Comparison of ENCODE assay signal across 19 cellular contexts in genomic region chr19:55147408-55148251, GRCh38. TPM values are rescaled to one million over a fixed set of nuclear protein-coding genes. Genes with fewer than 3 reads are reported as not detected.
DNase-seq lines count a peak whose midpoint lies in the region; FAIRE-seq and TF ChIP-seq lines count a peak whose summit lies in the region.
"Had no signal": no experiment of that assay in that cellular context is flagged by ENCODE, and none has a peak within 500 bp of the region (broad histone marks: within the 10 kb centered on the region; RNA-seq: fewer than 3 reads in every experiment).

No MANE protein-coding gene starts in this region.

- peak overlapping the region; percentile 43 for H2BK120ac ChIP-seq in H1 (replicated peaks; ENCODE audit: low read depth, low read length)

- peak overlapping the region; percentile 51 for H4K91ac ChIP-seq in H1 (replicated peaks; ENCODE audit: insufficient read length, low read length)

- WGBS in H1 (ENCODE audit: extremely low coverage in 1 of 2, insufficient coverage in 1 of 2, insufficient read length in 1 of 2, insufficient replicate concordance in 2 of 2, low coverage in 1 of 2, low lambda C conversion rate in 2 of 2, missing lambda C conversion rate in 1 of 2), 2 experiments = 44% methylated on average over 2 of the region's 9 CpGs; no CpG with 5 or more reads in 1 of the 2 experiments

- in situ Hi-C loops in ACHN (cut with HindIII; ENCODE audit: low pct_ligation_motif_present, low pct_unique_long_range_greater_than_20kb, low sequenced_read_pairs) = no loop called here

- TF ChIP-seq EP300 in H1 (IDR thresholded peaks at IDR 0.05; ENCODE audit: borderline replicate concordance in 1 of 2, low read depth in 2 of 2, low read length in 2 of 2) = no peak

- no peaks in the 10 kb centered on the region for H3K79me2 ChIP-seq in H1 (ENCODE audit: control insufficient read depth in 1 of 2, insufficient read depth in 2 of 2, low read length in 2 of 2)

- no peak overlapping the region for H3K9ac ChIP-seq in H1 (replicated peaks in 1 of 4; ENCODE audit: extremely low read depth in 1 of 4, low read depth in 3 of 4, low read length in 3 of 4)

- no peak overlapping the region for H2AFZ ChIP-seq in H1 (ENCODE audit: low read length)

- no peak for FAIRE-seq in H1 (lab: Jason Lieb, UNC)

- peak overlapping the region; percentile 68 to 70 for H3K4me2 ChIP-seq in H1 (ENCODE audit: insufficient read depth in 1 of 2, low read depth in 2 of 2, low read length in 2 of 2)

- CTCF ChIA-PET in H1 (lab: Charles Lee; ENCODE audit: partially characterized antibody) = interaction anchor here (0.6 to 3.4 kb wide), 16 partner anchors 9 to 485 kb away, joined by 3 to 40 read pairs (median 4); partner anchors contain the start of genes DNAAF3, PPP1R12C and TNNI3

- DNase-seq in NCI-H524 (lab: John Stamatoyannopoulos, UW) = peak; percentile 55 to 78
- no peak for DNase-seq in NCI-H524 treated with DMSO at 0.1 percent for 48 hours (lab: John Stamatoyannopoulos, UW)
- DNase-seq in NCI-H2227 (lab: John Stamatoyannopoulos, UW; ENCODE audit: unreplicated experiment) = peak; percentile 56
- DNase-seq in H1 (ENCODE audit: low read depth in 1 of 2, low spot score in 2 of 2) = peak in 1 of 2 experiments; percentile 55
- DNase-seq in skeletal muscle cell (ENCODE audit: low read depth) = no peak
- no peak for DNase-seq in kidney glomerular epithelial cell (lab: John Stamatoyannopoulos, UW)
- DNase-seq in ACHN = no peak
- DNase-seq in caudate nucleus (lab: John Stamatoyannopoulos, UW) = no peak
- DNase-seq: activated CD4-positive, alpha-beta T cell treated with anti-CD3 and anti-CD28 coated beads, Interleukin-2, amount 10 ng/mL, durations not matched to agents 7 days and 5 days; activated naive CD4-positive, alpha-beta T cell treated with anti-CD3 and anti-CD28 coated beads for 36 hours; activated T-cell treated with anti-CD3 and anti-CD28 coated beads for 4 hours; GOT3; NCI-H2107 had no signal

- no peak for TF ChIP-seq RAD21 in H1 (IDR thresholded peaks at IDR 0.05 in 1 of 2, conservative IDR thresholded peaks at IDR 0.05 in 1 of 2; ENCODE audit: low read depth in 2 of 2, low read length in 2 of 2)

- no peaks in the 10 kb centered on the region for H3K27me3 ChIP-seq in H1 (replicated peaks in 1 of 4; ENCODE audit: control insufficient read depth in 3 of 4, extremely low read depth in 1 of 4, insufficient read depth in 3 of 4, low read length in 3 of 4)

- peaks cover 0 to 5% (median 3%) of the 10 kb centered on the region in 4 experiments; a peak in 2 of 8 replicates for H3K36me3 ChIP-seq in H1 (ENCODE audit: control insufficient read depth in 2 of 4, insufficient read depth in 4 of 4, low read length in 3 of 4)
- H3K36me3 ChIP-seq: colonic mucosa had no signal

- no peak for TF ChIP-seq CTCF in H1 (IDR thresholded peaks at IDR 0.05; ENCODE audit: control extremely low read depth in 1 of 3, insufficient read depth in 1 of 3, low read depth in 1 of 3, low read length in 3 of 3)

- no peak overlapping the region for H3K27ac ChIP-seq in H1 (ENCODE audit: low read depth, low read length)
- H3K27ac ChIP-seq in caudate nucleus (ENCODE audit: low read depth, low read length) = no peak overlapping the region
- H3K27ac ChIP-seq: colonic mucosa, epithelial cell of prostate, SK-N-MC had no signal

- POLR2A ChIA-PET in H1 (lab: Charles Lee; ENCODE audit: partially characterized antibody) = interaction anchor here (0.6 to 2.9 kb wide), 19 partner anchors 9 to 261 kb away, joined by 3 to 19 read pairs (median 4); partner anchors contain the start of genes HSPBP1, PPP1R12C, TMEM238 and TNNI3

- H4K8ac ChIP-seq in H1 (ENCODE audit: extremely low read depth, insufficient read depth, low read length) = no peak overlapping the region

- H3K18ac ChIP-seq in H1 (ENCODE audit: extremely low read depth, low read length) = peak overlapping the region; percentile 78; the same call in 1 of the 2 replicates

- H2BK5ac ChIP-seq in H1 (ENCODE audit: low read depth, low read length) = peak overlapping the region; percentile 71

- TF ChIP-seq POLR2A in H1 (IDR thresholded peaks at IDR 0.05; ENCODE audit: control extremely low read depth in 1 of 2, low read depth in 2 of 2, low read length in 2 of 2) = 0 out of 3 replicates have a peak, but pooled peaks of 1 of the 2 experiments have one; percentile 20

- peaks cover 7% of the 10 kb centered on the region; the same call in 1 of the 2 replicates for H3K23me2 ChIP-seq in H1 (ENCODE audit: low read depth, low read length)

- H3K79me1 ChIP-seq in H1 (ENCODE audit: low read depth, low read length) = no peaks in the 10 kb centered on the region

- H2BK12ac ChIP-seq in H1 (ENCODE audit: low read depth, low read length) = 0 out of 2 replicates have a peak overlapping the region, but pooled peaks have one; percentile 43

- peaks cover 0 to 4% of the 10 kb centered on the region in 2 experiments; a peak in 1 of 4 replicates for H3K9me3 ChIP-seq in H1 (ENCODE audit: insufficient read depth in 2 of 2, low read depth in 1 of 2, low read length in 1 of 2)
- H3K9me3 ChIP-seq: colonic mucosa had no signal

- no peak overlapping the region for H2BK20ac ChIP-seq in H1 (ENCODE audit: low read length)

- no peak overlapping the region for H2BK15ac ChIP-seq in H1 (ENCODE audit: low read length)

- H3K4me3 ChIP-seq in H1 (ENCODE audit: extremely low read depth in 1 of 4, insufficient read depth in 2 of 4, low read depth in 3 of 4, low read length in 4 of 4) (peak overlapping the region in 2 of 4 experiments; percentile 64 to 83; a peak in 3 of 8 replicates), skeletal muscle cell (ENCODE audit: low read depth, low read length) (peak overlapping the region; percentile 40)
- H3K4me3 ChIP-seq: colonic mucosa had no signal

- peaks cover 6 to 24% (median 13%) of the 10 kb centered on the region in 4 experiments for H3K4me1 ChIP-seq in H1 (replicated peaks in 1 of 4; ENCODE audit: control insufficient read depth in 3 of 4, insufficient read depth in 4 of 4, low read length in 3 of 4)
- H3K4me1 ChIP-seq: colonic mucosa had no signal

- H3K14ac ChIP-seq in H1 (ENCODE audit: insufficient read length) = no peak overlapping the region

- H4K20me1 ChIP-seq in H1 (replicated peaks in 1 of 2; ENCODE audit: control insufficient read depth in 1 of 2, insufficient read depth in 2 of 2, low read length in 2 of 2) = no peaks in the 10 kb centered on the region

- H2AK5ac ChIP-seq in H1 (ENCODE audit: low read depth, low read length) = peak overlapping the region; percentile 60; the same call in 1 of the 2 replicates

- no peak overlapping the region for H3K23ac ChIP-seq in H1 (ENCODE audit: insufficient read length)

- no peak overlapping the region for H4K5ac ChIP-seq in H1 (ENCODE audit: insufficient read length, low read depth, low read length)

- H3K4ac ChIP-seq in H1 (replicated peaks; ENCODE audit: insufficient read length, low read depth, low read length) = no peak overlapping the region

- H3K56ac ChIP-seq in H1 (replicated peaks; ENCODE audit: insufficient read length, low read depth, low read length) = no peak overlapping the region

RNA-seq across cellular contexts. Expression of gene TNNT1, which starts 1.4 kb away (rescaled TPM):
- 107 and 115 TPM in 2 replicates for total RNA-seq in H1 (2021; fragmentation: NEBNext Ultra II Directional; extraction: Animal tissue kit (Norgen Biotek cat#: 25700))
- 69.6 and 97.9 TPM in 2 replicates for polyA plus RNA-seq in H1 (2011; rRNA removed)
- polyA plus RNA-seq in H1 (2011; cell fraction: cytosol; rRNA removed) = 164 TPM
- polyA plus RNA-seq in H1 (2011; cell fraction: nucleus; rRNA removed) = 90.2 TPM
- polyA plus RNA-seq in H1 (2012, experiment 1 of 2) = 112 to 203 TPM (median 168 TPM) in 4 replicates
- 169 TPM for polyA plus RNA-seq in H1 (2012, experiment 2 of 2)
- 121 TPM for polyA plus RNA-seq in H1 (2013, experiment 1 of 2)
- 121 TPM for polyA plus RNA-seq in H1 (2013, experiment 2 of 2)
- polyA minus RNA-seq in H1 (2011; rRNA and poly(A)+ RNA removed) = 11.5 and 12.7 TPM in 2 replicates
- 25.4 TPM for polyA minus RNA-seq in H1 (2011; cell fraction: cytosol; rRNA and poly(A)+ RNA removed)
- 20.5 TPM for polyA minus RNA-seq in H1 (2011; cell fraction: nucleus; rRNA and poly(A)+ RNA removed)
- total RNA-seq: activated naive CD4-positive, alpha-beta T cell treated with anti-CD3 and anti-CD28 coated beads for 36 hours; lung microvascular endothelial cell; natural killer cell treated with Interleukin-12 subunit alpha and Interleukin-12 subunit beta and Interleukin-15 and Interleukin-18, amount 100 ng/mL, for 72 hours had no signal

RNA-seq across cellular contexts. Expression of gene TNNI3, which starts 9.9 kb away (rescaled TPM):
- 16.6 and 16.9 TPM in 2 replicates for total RNA-seq in H1 (2021; fragmentation: NEBNext Ultra II Directional; extraction: Animal tissue kit (Norgen Biotek cat#: 25700))
- polyA plus RNA-seq in H1 (2011; rRNA removed) = 56.0 and 67.9 TPM in 2 replicates
- polyA plus RNA-seq in H1 (2011; cell fraction: cytosol; rRNA removed) = 60.1 TPM
- 34.8 TPM for polyA plus RNA-seq in H1 (2011; cell fraction: nucleus; rRNA removed)
- polyA plus RNA-seq in H1 (2012, experiment 1 of 2) = 29.4 to 46.2 TPM (median 42.5 TPM) in 4 replicates
- 33.8 TPM for polyA plus RNA-seq in H1 (2012, experiment 2 of 2)
- polyA plus RNA-seq in H1 (2013, experiment 1 of 2) = 59.4 TPM
- polyA plus RNA-seq in H1 (2013, experiment 2 of 2) = 58.0 TPM
- polyA minus RNA-seq in H1 (2011; rRNA and poly(A)+ RNA removed) = 1.8 and 3.7 TPM in 2 replicates
- 9.2 TPM for polyA minus RNA-seq in H1 (2011; cell fraction: cytosol; rRNA and poly(A)+ RNA removed)
- 7.5 TPM for polyA minus RNA-seq in H1 (2011; cell fraction: nucleus; rRNA and poly(A)+ RNA removed)
- total RNA-seq: activated CD4-positive, alpha-beta T cell treated with anti-CD3 and anti-CD28 coated beads, Interleukin-2, amount 10 ng/mL, durations not matched to agents 7 days and 5 days; activated naive CD4-positive, alpha-beta T cell treated with anti-CD3 and anti-CD28 coated beads for 36 hours; HT1080; lung microvascular endothelial cell; natural killer cell treated with Interleukin-12 subunit alpha and Interleukin-12 subunit beta and Interleukin-15 and Interleukin-18, amount 100 ng/mL, for 72 hours had no signal

RNA-seq across cellular contexts. Expression of gene DNAAF3, which starts 18.8 kb away (rescaled TPM):
- 5.4 and 5.7 TPM in 2 replicates for total RNA-seq in H1 (2021; fragmentation: NEBNext Ultra II Directional; extraction: Animal tissue kit (Norgen Biotek cat#: 25700))
- polyA plus RNA-seq in H1 (2011; rRNA removed) = 8.0 and 13.8 TPM in 2 replicates
- 7.2 TPM for polyA plus RNA-seq in H1 (2011; cell fraction: cytosol; rRNA removed)
- polyA plus RNA-seq in H1 (2011; cell fraction: nucleus; rRNA removed) = 15.2 TPM
- polyA plus RNA-seq in H1 (2012, experiment 1 of 2) = 4.0 to 6.8 TPM (median 5.7 TPM) in 4 replicates
- 6.5 TPM for polyA plus RNA-seq in H1 (2012, experiment 2 of 2)
- polyA plus RNA-seq in H1 (2013, experiment 1 of 2) = 7.0 TPM
- 6.6 TPM for polyA plus RNA-seq in H1 (2013, experiment 2 of 2)
- 1.5 and 1.9 TPM in 2 replicates for polyA minus RNA-seq in H1 (2011; rRNA and poly(A)+ RNA removed)
- 3.4 TPM for polyA minus RNA-seq in H1 (2011; cell fraction: cytosol; rRNA and poly(A)+ RNA removed)
- 1.8 TPM for polyA minus RNA-seq in H1 (2011; cell fraction: nucleus; rRNA and poly(A)+ RNA removed)
- total RNA-seq: activated CD4-positive, alpha-beta T cell treated with anti-CD3 and anti-CD28 coated beads, Interleukin-2, amount 10 ng/mL, durations not matched to agents 7 days and 5 days; activated naive CD4-positive, alpha-beta T cell treated with anti-CD3 and anti-CD28 coated beads for 36 hours; natural killer cell treated with Interleukin-12 subunit alpha and Interleukin-12 subunit beta and Interleukin-15 and Interleukin-18, amount 100 ng/mL, for 72 hours had no signal

RNA-seq across cellular contexts. Expression of gene PPP1R12C, which starts 30.2 kb away (rescaled TPM):
- 71.5 and 88.8 TPM in 2 replicates for total RNA-seq in H1 (2021; fragmentation: NEBNext Ultra II Directional; extraction: Animal tissue kit (Norgen Biotek cat#: 25700))
- polyA plus RNA-seq in H1 (2011; rRNA removed) = 31.7 and 49.5 TPM in 2 replicates
- polyA plus RNA-seq in H1 (2011; cell fraction: cytosol; rRNA removed) = 56.3 TPM
- polyA plus RNA-seq in H1 (2011; cell fraction: nucleus; rRNA removed) = 230 TPM
- 62.6 to 73.1 TPM (median 72.1 TPM) in 4 replicates for polyA plus RNA-seq in H1 (2012, experiment 1 of 2)
- polyA plus RNA-seq in H1 (2012, experiment 2 of 2) = 47.9 TPM
- 59.9 TPM for polyA plus RNA-seq in H1 (2013, experiment 1 of 2)
- 53.5 TPM for polyA plus RNA-seq in H1 (2013, experiment 2 of 2)
- 12.3 and 14.2 TPM in 2 replicates for polyA minus RNA-seq in H1 (2011; rRNA and poly(A)+ RNA removed)
- 25.6 TPM for polyA minus RNA-seq in H1 (2011; cell fraction: cytosol; rRNA and poly(A)+ RNA removed)
- 48.5 TPM for polyA minus RNA-seq in H1 (2011; cell fraction: nucleus; rRNA and poly(A)+ RNA removed)

RNA-seq across cellular contexts. Expression of gene SYT5, which starts 32.5 kb away (rescaled TPM):
- 0.35 and 0.99 TPM in 2 replicates for total RNA-seq in H1 (2021; fragmentation: NEBNext Ultra II Directional; extraction: Animal tissue kit (Norgen Biotek cat#: 25700))
- polyA plus RNA-seq in H1 (2011; rRNA removed) = 0.67 and 1.6 TPM in 2 replicates
- 0.67 TPM for polyA plus RNA-seq in H1 (2011; cell fraction: cytosol; rRNA removed)
- 1.2 TPM for polyA plus RNA-seq in H1 (2011; cell fraction: nucleus; rRNA removed)
- polyA plus RNA-seq in H1 (2012, experiment 1 of 2) = 2.0 to 6.0 TPM (median 2.1 TPM) in 4 replicates
- 4.8 TPM for polyA plus RNA-seq in H1 (2012, experiment 2 of 2)
- polyA plus RNA-seq in H1 (2013, experiment 1 of 2) = 1.6 TPM
- polyA plus RNA-seq in H1 (2013, experiment 2 of 2) = 2.3 TPM
- 0.38 and 0.73 TPM in 2 replicates for polyA minus RNA-seq in H1 (2011; rRNA and poly(A)+ RNA removed)
- polyA minus RNA-seq in H1 (2011; cell fraction: cytosol; rRNA and poly(A)+ RNA removed) = 1.2 TPM
- polyA minus RNA-seq in H1 (2011; cell fraction: nucleus; rRNA and poly(A)+ RNA removed) = 0.80 TPM
- total RNA-seq: activated naive CD4-positive, alpha-beta T cell treated with anti-CD3 and anti-CD28 coated beads for 36 hours; HT1080; lung microvascular endothelial cell; natural killer cell treated with Interleukin-12 subunit alpha and Interleukin-12 subunit beta and Interleukin-15 and Interleukin-18, amount 100 ng/mL, for 72 hours had no signal

Comparison
In these comparisons a context has a peak if more than half of its experiments do, and no peak if none do; other contexts are left out.
1. DNase-seq: peak in NCI-H524 (2 of 2) and NCI-H2227 (single experiment); none in NCI-H524 treated with DMSO at 0.1 percent for 48 hours (single experiment), skeletal muscle cell (single experiment), kidney glomerular epithelial cell (single experiment), ACHN (single experiment) and caudate nucleus (0 of 61).